ENCODE assay signal across 1 cellular context in genomic region chr7:129779602-129780256, GRCh38.
TF ChIP-seq lines count a peak whose summit lies in the region.

No MANE protein-coding gene starts in this region.

TF ChIP-seq in HEK293, 187 proteins besides CTCF, POLR2A, EP300 and RAD21 (continued from another document and continues in another):
- TF ChIP-seq ZNF274 (IDR thresholded peaks at IDR 0.05; ENCODE audit: low read length), result no peak
- TF ChIP-seq ZNF274 (tag by site-specific recombination; IDR thresholded peaks at IDR 0.05; ENCODE audit: borderline replicate concordance), result no peak
- TF ChIP-seq ZNF391 (tag by site-specific recombination; IDR thresholded peaks at IDR 0.05; ENCODE audit: borderline replicate concordance, low read depth), result no peak
- TF ChIP-seq, protein P1, sequence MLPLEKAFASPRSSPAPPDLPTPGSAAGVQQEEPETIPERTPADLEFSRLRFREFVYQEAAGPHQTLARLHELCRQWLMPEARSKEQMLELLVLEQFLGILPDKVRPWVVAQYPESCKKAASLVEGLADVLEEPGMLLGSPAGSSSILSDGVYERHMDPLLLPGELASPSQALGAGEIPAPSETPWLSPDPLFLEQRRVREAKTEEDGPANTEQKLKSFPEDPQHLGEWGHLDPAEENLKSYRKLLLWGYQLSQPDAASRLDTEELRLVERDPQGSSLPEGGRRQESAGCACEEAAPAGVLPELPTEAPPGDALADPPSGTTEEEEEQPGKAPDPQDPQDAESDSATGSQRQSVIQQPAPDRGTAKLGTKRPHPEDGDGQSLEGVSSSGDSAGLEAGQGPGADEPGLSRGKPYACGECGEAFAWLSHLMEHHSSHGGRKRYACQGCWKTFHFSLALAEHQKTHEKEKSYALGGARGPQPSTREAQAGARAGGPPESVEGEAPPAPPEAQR (tag by site-specific recombination; IDR thresholded peaks at IDR 0.05), result no peak
- no peak for TF ChIP-seq ZNF830 (tag by site-specific recombination; IDR thresholded peaks at IDR 0.05; ENCODE audit: low read depth)
- TF ChIP-seq, protein P2, sequence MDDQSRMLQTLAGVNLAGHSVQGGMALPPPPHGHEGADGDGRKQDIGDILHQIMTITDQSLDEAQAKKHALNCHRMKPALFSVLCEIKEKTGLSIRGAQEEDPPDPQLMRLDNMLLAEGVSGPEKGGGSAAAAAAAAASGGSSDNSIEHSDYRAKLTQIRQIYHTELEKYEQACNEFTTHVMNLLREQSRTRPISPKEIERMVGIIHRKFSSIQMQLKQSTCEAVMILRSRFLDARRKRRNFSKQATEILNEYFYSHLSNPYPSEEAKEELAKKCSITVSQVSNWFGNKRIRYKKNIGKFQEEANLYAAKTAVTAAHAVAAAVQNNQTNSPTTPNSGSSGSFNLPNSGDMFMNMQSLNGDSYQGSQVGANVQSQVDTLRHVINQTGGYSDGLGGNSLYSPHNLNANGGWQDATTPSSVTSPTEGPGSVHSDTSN (CRISPR knock-in tag; IDR thresholded peaks at IDR 0.05), result no peak
- no peak for TF ChIP-seq ZNF155 (tag by site-specific recombination; IDR thresholded peaks at IDR 0.05)
- no peak for TF ChIP-seq ZNF707 (tag by site-specific recombination; IDR thresholded peaks at IDR 0.05)
- TF ChIP-seq BCL11B (tag by site-specific recombination; IDR thresholded peaks at IDR 0.05; ENCODE audit: low read depth), result no peak
- TF ChIP-seq ZNF133 (tag by site-specific recombination; IDR thresholded peaks at IDR 0.05), result no peak
- no peak for TF ChIP-seq WT1 (tag by site-specific recombination; IDR thresholded peaks at IDR 0.05)
- TF ChIP-seq ZBTB17 (tag by site-specific recombination; IDR thresholded peaks at IDR 0.05), result no peak
- no peak for TF ChIP-seq PRDM4 (tag by site-specific recombination; IDR thresholded peaks at IDR 0.05)
- 0 out of 2 replicates have a peak, but pooled peaks have one; percentile 10 for TF ChIP-seq ZNF398 (tag by site-specific recombination; IDR thresholded peaks at IDR 0.05)
- TF ChIP-seq ZNF140 (tag by site-specific recombination; IDR thresholded peaks at IDR 0.05), result no peak
- TF ChIP-seq, protein P3, sequence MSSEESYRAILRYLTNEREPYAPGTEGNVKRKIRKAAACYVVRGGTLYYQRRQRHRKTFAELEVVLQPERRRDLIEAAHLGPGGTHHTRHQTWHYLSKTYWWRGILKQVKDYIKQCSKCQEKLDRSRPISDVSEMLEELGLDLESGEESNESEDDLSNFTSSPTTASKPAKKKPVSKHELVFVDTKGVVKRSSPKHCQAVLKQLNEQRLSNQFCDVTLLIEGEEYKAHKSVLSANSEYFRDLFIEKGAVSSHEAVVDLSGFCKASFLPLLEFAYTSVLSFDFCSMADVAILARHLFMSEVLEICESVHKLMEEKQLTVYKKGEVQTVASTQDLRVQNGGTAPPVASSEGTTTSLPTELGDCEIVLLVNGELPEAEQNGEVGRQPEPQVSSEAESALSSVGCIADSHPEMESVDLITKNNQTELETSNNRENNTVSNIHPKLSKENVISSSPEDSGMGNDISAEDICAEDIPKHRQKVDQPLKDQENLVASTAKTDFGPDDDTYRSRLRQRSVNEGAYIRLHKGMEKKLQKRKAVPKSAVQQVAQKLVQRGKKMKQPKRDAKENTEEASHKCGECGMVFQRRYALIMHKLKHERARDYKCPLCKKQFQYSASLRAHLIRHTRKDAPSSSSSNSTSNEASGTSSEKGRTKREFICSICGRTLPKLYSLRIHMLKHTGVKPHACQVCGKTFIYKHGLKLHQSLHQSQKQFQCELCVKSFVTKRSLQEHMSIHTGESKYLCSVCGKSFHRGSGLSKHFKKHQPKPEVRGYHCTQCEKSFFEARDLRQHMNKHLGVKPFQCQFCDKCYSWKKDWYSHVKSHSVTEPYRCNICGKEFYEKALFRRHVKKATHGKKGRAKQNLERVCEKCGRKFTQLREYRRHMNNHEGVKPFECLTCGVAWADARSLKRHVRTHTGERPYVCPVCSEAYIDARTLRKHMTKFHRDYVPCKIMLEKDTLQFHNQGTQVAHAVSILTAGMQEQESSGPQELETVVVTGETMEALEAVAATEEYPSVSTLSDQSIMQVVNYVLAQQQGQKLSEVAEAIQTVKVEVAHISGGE (tag by site-specific recombination; conservative IDR thresholded peaks at IDR 0.05; ENCODE audit: low read depth), result 0 out of 2 replicates have a peak, but pooled peaks have one; percentile 53
- no peak for TF ChIP-seq ZNF747 (tag by site-specific recombination; IDR thresholded peaks at IDR 0.05)
- TF ChIP-seq ZNF624 (tag by site-specific recombination; IDR thresholded peaks at IDR 0.05), result no peak
- TF ChIP-seq, protein P4, sequence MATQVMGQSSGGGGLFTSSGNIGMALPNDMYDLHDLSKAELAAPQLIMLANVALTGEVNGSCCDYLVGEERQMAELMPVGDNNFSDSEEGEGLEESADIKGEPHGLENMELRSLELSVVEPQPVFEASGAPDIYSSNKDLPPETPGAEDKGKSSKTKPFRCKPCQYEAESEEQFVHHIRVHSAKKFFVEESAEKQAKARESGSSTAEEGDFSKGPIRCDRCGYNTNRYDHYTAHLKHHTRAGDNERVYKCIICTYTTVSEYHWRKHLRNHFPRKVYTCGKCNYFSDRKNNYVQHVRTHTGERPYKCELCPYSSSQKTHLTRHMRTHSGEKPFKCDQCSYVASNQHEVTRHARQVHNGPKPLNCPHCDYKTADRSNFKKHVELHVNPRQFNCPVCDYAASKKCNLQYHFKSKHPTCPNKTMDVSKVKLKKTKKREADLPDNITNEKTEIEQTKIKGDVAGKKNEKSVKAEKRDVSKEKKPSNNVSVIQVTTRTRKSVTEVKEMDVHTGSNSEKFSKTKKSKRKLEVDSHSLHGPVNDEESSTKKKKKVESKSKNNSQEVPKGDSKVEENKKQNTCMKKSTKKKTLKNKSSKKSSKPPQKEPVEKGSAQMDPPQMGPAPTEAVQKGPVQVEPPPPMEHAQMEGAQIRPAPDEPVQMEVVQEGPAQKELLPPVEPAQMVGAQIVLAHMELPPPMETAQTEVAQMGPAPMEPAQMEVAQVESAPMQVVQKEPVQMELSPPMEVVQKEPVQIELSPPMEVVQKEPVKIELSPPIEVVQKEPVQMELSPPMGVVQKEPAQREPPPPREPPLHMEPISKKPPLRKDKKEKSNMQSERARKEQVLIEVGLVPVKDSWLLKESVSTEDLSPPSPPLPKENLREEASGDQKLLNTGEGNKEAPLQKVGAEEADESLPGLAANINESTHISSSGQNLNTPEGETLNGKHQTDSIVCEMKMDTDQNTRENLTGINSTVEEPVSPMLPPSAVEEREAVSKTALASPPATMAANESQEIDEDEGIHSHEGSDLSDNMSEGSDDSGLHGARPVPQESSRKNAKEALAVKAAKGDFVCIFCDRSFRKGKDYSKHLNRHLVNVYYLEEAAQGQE (tag by site-specific recombination; IDR thresholded peaks at IDR 0.05), result no peak
- no peak for TF ChIP-seq KLF1 (tag by site-specific recombination; IDR thresholded peaks at IDR 0.05)
- no peak for TF ChIP-seq ZFHX2 (tag by site-specific recombination; conservative IDR thresholded peaks at IDR 0.05)
- no peak for TF ChIP-seq ZNF548 (tag by site-specific recombination; IDR thresholded peaks at IDR 0.05)
- peak; percentile 66 for TF ChIP-seq ZNF335 (tag by site-specific recombination; conservative IDR thresholded peaks at IDR 0.05)
- no peak for TF ChIP-seq ZNF785 (tag by site-specific recombination; IDR thresholded peaks at IDR 0.05)
- TF ChIP-seq ZBTB21 (tag by site-specific recombination; IDR thresholded peaks at IDR 0.05), result no peak
- TF ChIP-seq ZNF184 (tag by site-specific recombination; IDR thresholded peaks at IDR 0.05), result no peak
- TF ChIP-seq ZNF449 (tag by site-specific recombination; IDR thresholded peaks at IDR 0.05), result peak; percentile 35; the same call in 1 of the 2 replicates
- TF ChIP-seq ZNF677 (tag by site-specific recombination; IDR thresholded peaks at IDR 0.05), result no peak
- TF ChIP-seq ZBTB49 (tag by site-specific recombination; IDR thresholded peaks at IDR 0.05; ENCODE audit: low read depth), result no peak
- TF ChIP-seq, protein P5, sequence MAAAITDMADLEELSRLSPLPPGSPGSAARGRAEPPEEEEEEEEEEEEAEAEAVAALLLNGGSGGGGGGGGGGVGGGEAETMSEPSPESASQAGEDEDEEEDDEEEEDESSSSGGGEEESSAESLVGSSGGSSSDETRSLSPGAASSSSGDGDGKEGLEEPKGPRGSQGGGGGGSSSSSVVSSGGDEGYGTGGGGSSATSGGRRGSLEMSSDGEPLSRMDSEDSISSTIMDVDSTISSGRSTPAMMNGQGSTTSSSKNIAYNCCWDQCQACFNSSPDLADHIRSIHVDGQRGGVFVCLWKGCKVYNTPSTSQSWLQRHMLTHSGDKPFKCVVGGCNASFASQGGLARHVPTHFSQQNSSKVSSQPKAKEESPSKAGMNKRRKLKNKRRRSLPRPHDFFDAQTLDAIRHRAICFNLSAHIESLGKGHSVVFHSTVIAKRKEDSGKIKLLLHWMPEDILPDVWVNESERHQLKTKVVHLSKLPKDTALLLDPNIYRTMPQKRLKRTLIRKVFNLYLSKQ (tag by site-specific recombination; IDR thresholded peaks at IDR 0.05; ENCODE audit: borderline replicate concordance), result no peak
- no peak for TF ChIP-seq TRIM28 (IDR thresholded peaks at IDR 0.05; ENCODE audit: borderline replicate concordance, low read length)
- TF ChIP-seq ZSCAN4 (tag by site-specific recombination; IDR thresholded peaks at IDR 0.05), result no peak
- peak; percentile 77 for TF ChIP-seq ZBTB6 (tag by site-specific recombination; IDR thresholded peaks at IDR 0.05)
- no peak for TF ChIP-seq ZNF571 (tag by site-specific recombination; IDR thresholded peaks at IDR 0.05)
